In the genomic region with DNA sequence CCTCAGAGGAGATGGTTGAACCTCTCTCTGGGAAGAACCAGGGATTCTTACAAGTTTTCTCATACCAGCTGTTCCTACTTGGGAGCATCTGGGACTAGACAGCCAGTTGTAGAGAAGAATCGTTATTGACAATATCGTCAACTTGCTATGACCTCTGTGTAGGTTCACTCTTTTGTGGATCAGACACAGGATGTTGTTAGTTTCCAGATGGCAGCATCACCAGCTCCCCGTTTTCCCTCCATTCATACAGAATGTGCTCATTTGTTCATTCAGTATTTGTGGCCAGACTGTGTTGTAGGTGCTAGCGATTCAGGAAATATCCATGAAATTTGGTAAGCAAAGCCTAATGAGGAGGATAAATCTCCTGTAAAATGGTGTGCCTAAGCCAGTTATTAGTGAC, we compare ENCODE assay signal across 18 cellular contexts. TPM values are rescaled to one million over a fixed set of nuclear protein-coding genes. Genes with fewer than 3 reads are reported as not detected.
DNase-seq lines count a peak whose midpoint lies in the region; TF ChIP-seq lines count a peak whose summit lies in the region.
"Had no signal": no experiment of that assay in that cellular context is flagged by ENCODE, and none has a peak within 500 bp of the region (broad histone marks: within the 10 kb centered on the region; RNA-seq: fewer than 3 reads in every experiment).

No MANE protein-coding gene starts in this region.

- no peak overlapping the region for H2AFZ ChIP-seq in osteoblast (ENCODE audit: low read length)
- H2AFZ ChIP-seq: GM23248 had no signal

- TF ChIP-seq CTCF in osteoblast (IDR thresholded peaks at IDR 0.05; ENCODE audit: extremely low read depth, low read depth, low read length): no peak

- DNase-seq in DMS 273 (lab: John Stamatoyannopoulos, UW; ENCODE audit: unreplicated experiment) (peak; percentile 15), DMS 273 treated with DMSO at 0.1 percent for 48 hours (lab: John Stamatoyannopoulos, UW) (no peak), NCI-H69 (lab: John Stamatoyannopoulos, UW) (peak; percentile 92), superior temporal gyrus (ENCODE audit: extremely low spot score) (peak; percentile 45), osteoblast (ENCODE audit: insufficient read length, low spot score, missing footprints) (no peak)
- DNase-seq in stimulated activated naive CD4-positive, alpha-beta T cell (lab: John Stamatoyannopoulos, UW): no peak
- DNase-seq: ACHN; AML-193; BE2C; CD4-positive, alpha-beta T cell; CD8-positive, alpha-beta memory T cell; DMS153; DND-41; GM23248; H7; HCEC 1CT had no signal

- H3K4me2 ChIP-seq in osteoblast (ENCODE audit: insufficient read depth, low read length): no peak overlapping the region
- H3K4me2 ChIP-seq: BLaER1 treated with 17β-estradiol and CSF1 and Interleukin-3, amounts not matched to agents 10 nM and 100 nM had no signal

- no peaks in the 10 kb centered on the region for H3K79me2 ChIP-seq in osteoblast (ENCODE audit: insufficient read depth, low read length)

- H4K20me1 ChIP-seq in osteoblast (ENCODE audit: insufficient read depth, low read length): no peaks in the 10 kb centered on the region

- H3K27me3 ChIP-seq in osteoblast (ENCODE audit: insufficient read depth, low read length): peaks cover 60% of the 10 kb centered on the region

- no peaks in the 10 kb centered on the region for H3K36me3 ChIP-seq in osteoblast (ENCODE audit: insufficient read depth, low read length)
- H3K36me3 ChIP-seq: BE2C; BLaER1 treated with 17β-estradiol and CSF1 and Interleukin-3, amounts not matched to agents 10 nM and 100 nM had no signal

- H3K27ac ChIP-seq in osteoblast (ENCODE audit: low read depth, low read length): no peak overlapping the region
- H3K27ac ChIP-seq: 22Rv1; BLaER1 treated with 17β-estradiol and CSF1 and Interleukin-3, amounts not matched to agents 10 nM and 100 nM; GM23248 had no signal

- H3K4me3 ChIP-seq in osteoblast (ENCODE audit: insufficient read depth, low read length): no peak overlapping the region
- H3K4me3 ChIP-seq: BLaER1 treated with 17β-estradiol and CSF1 and Interleukin-3, amounts not matched to agents 10 nM and 100 nM; GM23248 had no signal

- no peaks in the 10 kb centered on the region for H3K9me3 ChIP-seq in osteoblast (ENCODE audit: low read depth, low read length)
- H3K9me3 ChIP-seq: BE2C had no signal

- no peaks in the 10 kb centered on the region for H3K4me1 ChIP-seq in osteoblast (ENCODE audit: insufficient read depth, low read length)
- H3K4me1 ChIP-seq: BE2C had no signal

RNA-seq across cellular contexts. Expression of gene PDE8B, which starts 3.7 kb away (rescaled TPM):
- under 0.01 TPM in 2 replicates for total RNA-seq in osteoblast
- total RNA-seq: CD8-positive, alpha-beta memory T cell; GM23248 had no signal

Comparison
In these comparisons a context has a peak if more than half of its experiments do, and no peak if none do; other contexts are left out.
1. DNase-seq: peak in DMS 273 (single experiment), NCI-H69 (single experiment) and superior temporal gyrus (single experiment); none in DMS 273 treated with DMSO at 0.1 percent for 48 hours (single experiment), osteoblast (single experiment) and stimulated activated naive CD4-positive, alpha-beta T cell (0 of 6).